Comparison of ENCODE assay signal across 8 cellular contexts in genomic region chrX:54182194-54182863, GRCh38. TPM values are rescaled to one million over a fixed set of nuclear protein-coding genes. Genes with fewer than 3 reads are reported as not detected.
A peak's percentile ranks its signal among the peaks of the same experiment; 100 is the strongest.
DNase-seq lines count a peak whose midpoint lies in the region; ATAC-seq and TF ChIP-seq lines count a peak whose summit lies in the region.

No MANE protein-coding gene starts in this region.

- peaks cover 55% of the 10 kb centered on the region for H3K79me2 ChIP-seq in SU-DHL-6 (ENCODE audit: insufficient read depth, low read length)

- ATAC-seq in GM21717 (IDR thresholded peaks at IDR 0.05; ENCODE audit: unreplicated experiment) (peak; percentile 62), left ventricle myocardium superior (peak; percentile 86), psoas muscle (peak; percentile 87 to 90 (median 88))

- 1 to 37% (median 1%) methylated on average over 14 to 36 of the region's 36 CpGs for WGBS in psoas muscle, 3 donors

- H3K27ac ChIP-seq in KOPT-K1 (ENCODE audit: low read depth, low read length, poor library complexity, severe bottlenecking) (peak overlapping the region; percentile 93), SU-DHL-6 (ENCODE audit: low read depth, low read length) (peak overlapping the region; percentile 80), psoas muscle (peak overlapping the region; percentile 89), vagina (peak overlapping the region; percentile 68)

- H3K27me3 ChIP-seq in SU-DHL-6 (ENCODE audit: low read length) (no peaks in the 10 kb centered on the region), psoas muscle (ENCODE audit: insufficient read depth in 3 of 3, low read length in 2 of 3) (peaks cover 0 to 7% (median 0%) of the 10 kb centered on the region in 3 donors), vagina (no peaks in the 10 kb centered on the region)

- H3K4me1 ChIP-seq in psoas muscle (peaks cover 15% of the 10 kb centered on the region), vagina (peaks cover 30% of the 10 kb centered on the region)

- TF ChIP-seq CTCF in SU-DHL-6 (IDR thresholded peaks at IDR 0.05; ENCODE audit: insufficient read depth, low read length, poor library complexity, severe bottlenecking) (no peak), psoas muscle (IDR thresholded peaks at IDR 0.05) (no peak), vagina (IDR thresholded peaks at IDR 0.05) (no peak)

- H4K20me1 ChIP-seq in SU-DHL-6 (ENCODE audit: low read depth, low read length): peaks cover 7% of the 10 kb centered on the region; the same call in 1 of the 2 replicates

- H3K9me3 ChIP-seq in KOPT-K1 (ENCODE audit: insufficient read depth, low read length, poor library complexity, severe bottlenecking): no peaks in the 10 kb centered on the region
- no peaks in the 10 kb centered on the region for H3K9me3 ChIP-seq in SU-DHL-6 (ENCODE audit: insufficient read depth, low read length)
- H3K9me3 ChIP-seq in psoas muscle: no peaks in the 10 kb centered on the region
- H3K9me3 ChIP-seq in vagina: no peaks in the 10 kb centered on the region

- DNase-seq in EL: peak; percentile 48
- peak; percentile 42 for DNase-seq in activated naive CD8-positive, alpha-beta T cell treated with anti-CD3 and anti-CD28 coated beads, Interleukin-2, amount 50 U/mL, for 16 hours (ENCODE audit: low read depth, low spot score)
- peak; percentile 74 for DNase-seq in left ventricle myocardium superior
- peak; percentile 64 to 83 for DNase-seq in psoas muscle
- DNase-seq in vagina (ENCODE audit: extremely low spot score in 2 of 2): no peak

- H3K4me3 ChIP-seq in SU-DHL-6 (ENCODE audit: insufficient read depth, low read length, poor library complexity, severe bottlenecking): peak overlapping the region; percentile 79
- peak overlapping the region; percentile 82 for H3K4me3 ChIP-seq in psoas muscle
- H3K4me3 ChIP-seq in vagina: peak overlapping the region; percentile 68 to 76

- H3K4me2 ChIP-seq in SU-DHL-6 (ENCODE audit: low read depth, low read length, poor library complexity, severe bottlenecking): peak overlapping the region; percentile 94

- TF ChIP-seq POLR2A in vagina (IDR thresholded peaks at IDR 0.05): no peak

- H3K36me3 ChIP-seq in KOPT-K1 (ENCODE audit: insufficient read depth, low read length): peaks cover 42% of the 10 kb centered on the region
- no peaks in the 10 kb centered on the region for H3K36me3 ChIP-seq in SU-DHL-6 (ENCODE audit: low read length)
- H3K36me3 ChIP-seq in psoas muscle (ENCODE audit: insufficient read depth in 1 of 2, low read depth in 1 of 2): no peaks in the 10 kb centered on the region
- H3K36me3 ChIP-seq in vagina: no peaks in the 10 kb centered on the region

- H2AFZ ChIP-seq in SU-DHL-6 (ENCODE audit: low read depth, low read length, severe bottlenecking): no peak overlapping the region

- no peaks in the 10 kb centered on the region for H3K9me2 ChIP-seq in SU-DHL-6 (replicated peaks; ENCODE audit: insufficient read depth, low read length)

- intact Hi-C loops in left ventricle myocardium superior (cut with micrococcal nuclease) (no loop called here), psoas muscle (cut with DNase I) (loop anchor here in 1 of 2 donors (5.0 kb wide), 1 partner anchor 140 kb away; the partner anchor contains the start of gene PHF8), vagina (cut with DNase I) (no loop called here)

- H3F3A ChIP-seq in SU-DHL-6 (ENCODE audit: insufficient read depth): no peaks in the 10 kb centered on the region; the same call in 1 of the 2 replicates

- H3K9ac ChIP-seq in SU-DHL-6 (ENCODE audit: low read length): peak overlapping the region; percentile 98

RNA-seq across cellular contexts. Expression of gene FAM120C, which starts 0.7 kb away (rescaled TPM):
- total RNA-seq in left ventricle myocardium superior (5.6 TPM), psoas muscle (10 to 100 TPM in 1 of 4 donors, 1 to 10 TPM in 3; 6.6 to 13.0 (median 7.8) TPM), vagina (13.5 TPM)
- polyA plus RNA-seq in psoas muscle: 1 to 10 TPM; 4.9 to 7.6 (median 6.9) TPM

Comparison
In these comparisons a context has a peak if more than half of its experiments do, and no peak if none do; other contexts are left out.
1. DNase-seq: peak in EL (single experiment), activated naive CD8-positive, alpha-beta T cell treated with anti-CD3 and anti-CD28 coated beads, Interleukin-2, amount 50 U/mL, for 16 hours (single experiment), left ventricle myocardium superior (single experiment) and psoas muscle (2 of 2); none in vagina (0 of 2).
2. Peak in every context shown above with its lines, with median percentiles within 50 percentile points of each other: ATAC-seq, H3K27ac ChIP-seq and H3K4me3 ChIP-seq.